ENCODE assay signal across 2 cellular contexts in genomic region chr14:64265222-64265621, GRCh38.
TF ChIP-seq lines count a peak whose summit lies in the region.

No MANE protein-coding gene starts in this region.

TF ChIP-seq in IMR-90, 13 proteins besides CTCF, POLR2A, EP300 and RAD21:
- no peak for TF ChIP-seq NFE2L2 (IDR thresholded peaks at IDR 0.05; ENCODE audit: low read depth, low read length)
- no peak for TF ChIP-seq MAFK (IDR thresholded peaks at IDR 0.05; ENCODE audit: low read depth, low read length)
- TF ChIP-seq CHD1 (IDR thresholded peaks at IDR 0.05; ENCODE audit: low read depth, low read length): no peak
- TF ChIP-seq CEBPB (IDR thresholded peaks at IDR 0.05; ENCODE audit: low read depth, low read length): no peak
- no peak for TF ChIP-seq RCOR1 (IDR thresholded peaks at IDR 0.05; ENCODE audit: insufficient replicate concordance, low read length)
- no peak for TF ChIP-seq MXI1 (IDR thresholded peaks at IDR 0.05; ENCODE audit: borderline replicate concordance, low read depth, low read length)
- no peak for TF ChIP-seq FOS (IDR thresholded peaks at IDR 0.05; ENCODE audit: low read depth, low read length)
- TF ChIP-seq ELK1 (IDR thresholded peaks at IDR 0.05; ENCODE audit: borderline replicate concordance, low read depth, low read length): no peak
- TF ChIP-seq USF2 (IDR thresholded peaks at IDR 0.05; ENCODE audit: low read depth, low read length): no peak
- no peak for TF ChIP-seq SMC3 (IDR thresholded peaks at IDR 0.05; ENCODE audit: low read depth, low read length)
- no peak for TF ChIP-seq RFX5 (IDR thresholded peaks at IDR 0.05; ENCODE audit: low read depth, low read length)
- TF ChIP-seq BHLHE40 (IDR thresholded peaks at IDR 0.05; ENCODE audit: low read depth, low read length): no peak
- no peak for TF ChIP-seq MAZ (IDR thresholded peaks at IDR 0.05; ENCODE audit: borderline replicate concordance, low read depth, low read length)

TF ChIP-seq in GM12878, 131 proteins besides CTCF, POLR2A, EP300 and RAD21:
- TF ChIP-seq E2F8 (IDR thresholded peaks at IDR 0.05; ENCODE audit: low read depth, partially characterized antibody): no peak
- no peak for TF ChIP-seq ZBTB11 (CRISPR knock-in tag; IDR thresholded peaks at IDR 0.05)
- TF ChIP-seq NFXL1 (IDR thresholded peaks at IDR 0.05; ENCODE audit: borderline replicate concordance): no peak
- TF ChIP-seq MEF2A (IDR thresholded peaks at IDR 0.05; ENCODE audit: insufficient read depth, low read depth, low read length): no peak
- no peak for TF ChIP-seq PBX3 (IDR thresholded peaks at IDR 0.05; ENCODE audit: insufficient replicate concordance, low read depth, low read length)
- no peak for TF ChIP-seq RB1 (IDR thresholded peaks at IDR 0.05; ENCODE audit: borderline replicate concordance)
- TF ChIP-seq ZNF622 (IDR thresholded peaks at IDR 0.05): no peak
- TF ChIP-seq NR2F1 (conservative IDR thresholded peaks at IDR 0.05): no peak
- TF ChIP-seq SPI1 (IDR thresholded peaks at IDR 0.05; ENCODE audit: borderline replicate concordance, insufficient read depth, low read depth, low read length): no peak
- TF ChIP-seq IKZF2 (IDR thresholded peaks at IDR 0.05): no peak
- TF ChIP-seq SIX5 (IDR thresholded peaks at IDR 0.05; ENCODE audit: low read depth, low read length, severe bottlenecking): no peak
- TF ChIP-seq KLF5 (IDR thresholded peaks at IDR 0.05; ENCODE audit: partially characterized antibody): no peak
- no peak for TF ChIP-seq CBX5 (IDR thresholded peaks at IDR 0.05; ENCODE audit: low read depth)
- TF ChIP-seq BCLAF1 (IDR thresholded peaks at IDR 0.05): no peak
- TF ChIP-seq EED (IDR thresholded peaks at IDR 0.05; ENCODE audit: low read depth): no peak
TF ChIP-seq in GM12878: peak in this region for 0.
